Comparison of ENCODE assay signal across 8 cellular contexts in genomic region chr16:68257251-68257905, GRCh38. TPM values are rescaled to one million over a fixed set of nuclear protein-coding genes. Genes with fewer than 3 reads are reported as not detected.
DNase-seq lines count a peak whose midpoint lies in the region; ATAC-seq and TF ChIP-seq lines count a peak whose summit lies in the region.

No MANE protein-coding gene starts in this region.

- peaks cover 9% of the 10 kb centered on the region for H3K36me3 Mint-ChIP-seq in endothelial cell (ENCODE audit: low read depth, unreplicated experiment)
- peaks cover 11 to 28% of the 10 kb centered on the region in 2 donors for H3K36me3 Mint-ChIP-seq in stimulated activated naive B cell treated with anti-CD40 and anti-IgM and Interleukin-4, amounts not matched to agents 10 μg/mL and 1 μg/mL and 100 μg/mL, for 72 hours

- peak; percentile 51 for DNase-seq in CD1c-positive myeloid dendritic cell (ENCODE audit: extremely low spot score)
- DNase-seq in NB4 (ENCODE audit: low read depth) = peak; percentile 94
- no peak for DNase-seq in endothelial cell (ENCODE audit: low spot score)
- DNase-seq in stimulated activated naive B cell treated with anti-CD40 and anti-IgM and Interleukin-4, amounts not matched to agents 10 μg/mL and 1 μg/mL and 100 μg/mL, for 72 hours = peak; percentile 59
- no peak for DNase-seq in ecto neural progenitor cell (ENCODE audit: low spot score)
- no peak for DNase-seq in iPS-NIHi11 (ENCODE audit: low spot score)
- DNase-seq in NCI-H2029 treated with DMSO at 0.1 percent for 48 hours (lab: John Stamatoyannopoulos, UW) = no peak

- peaks cover 14% of the 10 kb centered on the region for H3K27me3 Mint-ChIP-seq in endothelial cell (ENCODE audit: unreplicated experiment)
- H3K27me3 Mint-ChIP-seq in stimulated activated naive B cell treated with anti-CD40 and anti-IgM and Interleukin-4, amounts not matched to agents 10 μg/mL and 1 μg/mL and 100 μg/mL, for 72 hours = no peaks in the 10 kb centered on the region

- no peak for TF ChIP-seq POLR2A in NB4 (IDR thresholded peaks at IDR 0.05; ENCODE audit: extremely low read depth, insufficient read length)

- peak overlapping the region; percentile 42 for H3K27ac Mint-ChIP-seq in endothelial cell (ENCODE audit: unreplicated experiment)
- peak overlapping the region; percentile 94 for H3K27ac Mint-ChIP-seq in stimulated activated naive B cell treated with anti-CD40 and anti-IgM and Interleukin-4, amounts not matched to agents 10 μg/mL and 1 μg/mL and 100 μg/mL, for 72 hours

- H3K9me3 Mint-ChIP-seq in endothelial cell (ENCODE audit: unreplicated experiment) = no peaks in the 10 kb centered on the region
- no peaks in the 10 kb centered on the region for H3K9me3 Mint-ChIP-seq in stimulated activated naive B cell treated with anti-CD40 and anti-IgM and Interleukin-4, amounts not matched to agents 10 μg/mL and 1 μg/mL and 100 μg/mL, for 72 hours

- H3K4me3 ChIP-seq in NB4 (ENCODE audit: low read depth, low read length) = no peak overlapping the region

- TF ChIP-seq CTCF in NB4 (IDR thresholded peaks at IDR 0.05; ENCODE audit: low read depth, low read length) (no peak), endothelial cell (IDR thresholded peaks at IDR 0.05; ENCODE audit: unreplicated experiment) (no peak)

- no peak overlapping the region for H3K4me3 Mint-ChIP-seq in endothelial cell (ENCODE audit: unreplicated experiment)
- H3K4me3 Mint-ChIP-seq in stimulated activated naive B cell treated with anti-CD40 and anti-IgM and Interleukin-4, amounts not matched to agents 10 μg/mL and 1 μg/mL and 100 μg/mL, for 72 hours = peak overlapping the region in 1 of 2 donors; percentile 46

- ATAC-seq in GM19438 (IDR thresholded peaks at IDR 0.05; ENCODE audit: low read depth, unreplicated experiment) = peak; percentile 73
- ATAC-seq in stimulated activated naive B cell treated with anti-CD40 and anti-IgM and Interleukin-4, amounts not matched to agents 10 μg/mL and 1 μg/mL and 100 μg/mL, for 72 hours (replicated peaks) = peak; percentile 71 to 78

- peaks cover 4% of the 10 kb centered on the region for H3K4me1 Mint-ChIP-seq in endothelial cell (ENCODE audit: unreplicated experiment)
- peaks cover 26 to 44% of the 10 kb centered on the region in 2 donors for H3K4me1 Mint-ChIP-seq in stimulated activated naive B cell treated with anti-CD40 and anti-IgM and Interleukin-4, amounts not matched to agents 10 μg/mL and 1 μg/mL and 100 μg/mL, for 72 hours

RNA-seq across cellular contexts. Expression of gene SLC7A6, which starts 6.9 kb away (rescaled TPM):
- total RNA-seq in endothelial cell (ENCODE audit: unreplicated experiment) = 20.8 TPM

RNA-seq across cellular contexts. Expression of gene PLA2G15, which starts 12.2 kb away (rescaled TPM):
- 14.9 TPM for total RNA-seq in endothelial cell (ENCODE audit: unreplicated experiment)

RNA-seq across cellular contexts. Expression of gene ESRP2, which starts 21.5 kb away (rescaled TPM):
- 0.64 TPM for total RNA-seq in endothelial cell (ENCODE audit: unreplicated experiment)

RNA-seq across cellular contexts. Expression of gene SLC7A6OS, which starts 53.4 kb away (rescaled TPM):
- 20.0 TPM for total RNA-seq in endothelial cell (ENCODE audit: unreplicated experiment)

RNA-seq across cellular contexts. Expression of gene PRMT7, which starts 53.4 kb away (rescaled TPM):
- total RNA-seq in endothelial cell (ENCODE audit: unreplicated experiment) = 42.8 TPM

Comparison
In these comparisons a context has a peak if more than half of its experiments do, and no peak if none do; other contexts are left out.
1. DNase-seq: peak in CD1c-positive myeloid dendritic cell (single experiment), NB4 (single experiment) and stimulated activated naive B cell treated with anti-CD40 and anti-IgM and Interleukin-4, amounts not matched to agents 10 μg/mL and 1 μg/mL and 100 μg/mL, for 72 hours (single experiment); none in endothelial cell (single experiment), ecto neural progenitor cell (single experiment), iPS-NIHi11 (single experiment) and NCI-H2029 treated with DMSO at 0.1 percent for 48 hours (single experiment).